In the genomic region with DNA sequence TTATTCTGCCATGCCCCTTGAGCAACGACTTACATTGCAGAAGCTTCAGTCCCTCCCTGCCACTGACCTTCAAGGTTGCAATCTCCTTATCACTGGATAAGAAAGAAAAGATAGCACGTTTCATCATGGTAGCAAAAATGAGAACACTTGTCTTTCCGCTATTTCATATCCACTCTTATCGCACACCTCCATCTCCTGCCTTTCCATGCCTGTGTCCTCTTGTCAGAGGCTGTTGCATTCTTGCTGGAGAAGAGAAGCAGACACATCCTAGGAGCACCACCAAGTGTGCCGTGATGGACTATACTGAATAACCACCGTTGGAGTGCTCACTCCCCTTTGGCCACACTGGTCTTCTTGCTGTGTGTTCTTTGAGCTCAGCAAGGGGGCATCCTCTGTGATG, we compare ENCODE assay signal across 33 cellular contexts.
"Had no signal": no experiment of that assay in that cellular context is flagged by ENCODE, and none has a peak within 500 bp of the region (broad histone marks: within the 10 kb centered on the region; RNA-seq: fewer than 3 reads in every experiment).

No MANE protein-coding gene starts in this region.

- H3K4me3 ChIP-seq: MG63 had no signal

- DNase-seq: Karpas-422, Kasumi-1, MG63, MM.1S, NCI-H1048, NCI-H1092, NCI-H1092 treated with DMSO at 0.1 percent for 48 hours, NCI-H1105, NCI-H1105 treated with DMSO at 0.1 percent for 48 hours, NCI-H1417, NCI-H1417 treated with DMSO at 0.1 percent for 48 hours, NCI-H1436, NCI-H1436 treated with DMSO at 0.1 percent for 48 hours, NCI-H146, NCI-H1694, NCI-H1694 treated with DMSO at 0.1 percent for 48 hours, NCI-H187, NCI-H187 treated with DMSO at 0.1 percent for 48 hours, NCI-H1930, NCI-H2029, NCI-H2029 treated with DMSO at 0.1 percent for 48 hours, NCI-H2081, NCI-H2081 treated with DMSO at 0.1 percent for 48 hours, NCI-H2107, NCI-H2171, NCI-H2171 treated with DMSO at 0.1 percent for 48 hours, NCI-H2227 treated with DMSO at 0.1 percent for 48 hours, NCI-H226, NCI-H345, NCI-H446, NCI-H446 treated with DMSO at 0.1 percent for 48 hours, NCI-H510A had no signal

- H3K4me2 ChIP-seq: KMS-11 had no signal

- H3K27me3 ChIP-seq: MG63 had no signal

- H3K9ac ChIP-seq: KMS-11 had no signal

- H3K36me3 ChIP-seq: MG63 had no signal

- H3K27ac ChIP-seq: KMS-11 had no signal
